8 cellular contexts compared by ENCODE assay signal in genomic region chr17:30824356-30825145, GRCh38. TPM values are rescaled to one million over a fixed set of nuclear protein-coding genes. Genes with fewer than 3 reads are reported as not detected.
DNase-seq lines count a peak whose midpoint lies in the region; ATAC-seq and TF ChIP-seq lines count a peak whose summit lies in the region.

TSS of gene CRLF3 (minus strand) at chr17:30824692. CDS start at chr17:30824651, 41 bp downstream.

- no TSS peak for BruUV-seq in Calu3 (replicated peaks; lab: Mats Ljungman, UMichigan)

- H3K36me3 ChIP-seq in HUES6 (ENCODE audit: control insufficient read depth, insufficient read depth, low read length), result no peaks in the 10 kb centered on the region
- H3K36me3 ChIP-seq in NT2/D1 (ENCODE audit: insufficient read depth, insufficient read length, low read length), result no peaks in the 10 kb centered on the region

- H3K4me1 ChIP-seq in HUES6 (ENCODE audit: control insufficient read depth, insufficient read depth, low read length), result peaks cover 11% of the 10 kb centered on the region; the same call in 1 of the 2 replicates
- H3K4me1 ChIP-seq in NT2/D1 (ENCODE audit: insufficient read depth, insufficient read length), result peaks cover 3% of the 10 kb centered on the region

- no peaks in the 10 kb centered on the region for H3K27me3 Mint-ChIP-seq in Calu3 (ENCODE audit: unreplicated experiment)
- no peaks in the 10 kb centered on the region for H3K27me3 Mint-ChIP-seq in mesothelial cell of epicardium (ENCODE audit: low read depth)

- in situ Hi-C loops in endometrial microvascular endothelial cells (cut with HindIII; ENCODE audit: inconsistent ontology term, low pct_unique_long_range_greater_than_20kb, low sequenced_read_pairs), result no loop called here

- H3K9ac ChIP-seq in HUES6 (ENCODE audit: low read length), result peak within 1 kb of the TSS; percentile 79
- H3K9ac ChIP-seq in NT2/D1 (ENCODE audit: insufficient read length, low read depth), result peak within 1 kb of the TSS; percentile 88

- H3K9me3 Mint-ChIP-seq in Calu3 (ENCODE audit: low read depth, unreplicated experiment), result no peaks in the 10 kb centered on the region
- H3K9me3 Mint-ChIP-seq in mesothelial cell of epicardium, result no peaks in the 10 kb centered on the region

- ATAC-seq in GM21390 (IDR thresholded peaks at IDR 0.05; ENCODE audit: unreplicated experiment), result peak; percentile 81

- peak; percentile 69 for TF ChIP-seq CTCF in Calu3 (IDR thresholded peaks at IDR 0.05; ENCODE audit: unreplicated experiment)
- TF ChIP-seq CTCF in mesothelial cell of epicardium (IDR thresholded peaks at IDR 0.05; ENCODE audit: unreplicated experiment), result peak; percentile 47

- H3K4me3 Mint-ChIP-seq in Calu3 (ENCODE audit: low read depth, unreplicated experiment), result peak within 1 kb of the TSS; percentile 81
- peak within 1 kb of the TSS; percentile 83 for H3K4me3 Mint-ChIP-seq in mesothelial cell of epicardium

- H3K27ac ChIP-seq in HUES6 (ENCODE audit: low read depth, low read length), result peak within 1 kb of the TSS; percentile 74

- H3K9me3 ChIP-seq in HUES6 (ENCODE audit: control insufficient read depth, insufficient read depth, low read depth, low read length) (no peaks in the 10 kb centered on the region), NT2/D1 (ENCODE audit: insufficient read depth, low read length) (no peaks in the 10 kb centered on the region)

- H3K36me3 Mint-ChIP-seq in Calu3 (ENCODE audit: insufficient read depth, unreplicated experiment) (peaks cover 14% of the 10 kb centered on the region), mesothelial cell of epicardium (no peaks in the 10 kb centered on the region)

- DNase-seq in Calu3, result peak; percentile 94
- DNase-seq in NT2/D1 (ENCODE audit: low read depth, low spot score), result peak; percentile 81
- DNase-seq in activated CD8-positive, alpha-beta memory T cell treated with anti-CD3 and anti-CD28 coated beads, Interleukin-2, amount 50 U/mL, for 1 hour (ENCODE audit: extremely low read depth), result peak; percentile 61
- DNase-seq in mesothelial cell of epicardium (ENCODE audit: low spot score in 2 of 2, unreplicated experiment in 2 of 2), result peak; percentile 85 to 89
- peak; percentile 74 to 81 for DNase-seq in stimulated activated CD8-positive, alpha-beta memory T cell treated with anti-CD3 and anti-CD28 coated beads, Interleukin-15, amount 100 ng/mL, for 4 hours (ENCODE audit: low read depth in 2 of 2)

- H3K4me1 Mint-ChIP-seq in Calu3 (ENCODE audit: low read depth, unreplicated experiment) (peaks cover 21% of the 10 kb centered on the region), mesothelial cell of epicardium (peaks cover 9% of the 10 kb centered on the region)

- H3K27me3 ChIP-seq in HUES6 (ENCODE audit: control insufficient read depth, insufficient read depth, low read length) (no peaks in the 10 kb centered on the region), NT2/D1 (ENCODE audit: insufficient read depth, insufficient read length) (no peaks in the 10 kb centered on the region)

- intact Hi-C loops in Calu3 (cut with micrococcal nuclease; ENCODE audit: unreplicated experiment), result no loop called here

- H3K4me3 ChIP-seq in HUES6 (ENCODE audit: low read depth, low read length) (peak within 1 kb of the TSS; percentile 79), NT2/D1 (ENCODE audit: insufficient read length, low read depth) (peak within 1 kb of the TSS; percentile 78)

- CTCF ChIA-PET in Calu3 (lab: Charles Lee), result interaction anchor here (0.9 kb wide), 1 partner anchor 480 kb away, joined by 3 read pairs; no protein-coding TSS in a partner anchor

- H3K27ac Mint-ChIP-seq in Calu3 (ENCODE audit: unreplicated experiment) (peak within 1 kb of the TSS; percentile 41), mesothelial cell of epicardium (peak within 1 kb of the TSS; percentile 74)

RNA-seq across cellular contexts. Expression of gene CRLF3, which starts in this region (rescaled TPM):
- total RNA-seq in Calu3 (2022), result 9.8 and 11.5 TPM in 2 replicates
- total RNA-seq in endometrial microvascular endothelial cells (ENCODE audit: inconsistent ontology term), result 23.1 TPM
- 6.7 to 8.0 TPM (median 7.6 TPM) in 3 replicates for total RNA-seq in mesothelial cell of epicardium

Comparison
In these comparisons a context has a peak if more than half of its experiments do, and no peak if none do; other contexts are left out.
1. Peak in every context shown above with its lines: DNase-seq, ATAC-seq, H3K4me3 ChIP-seq and H3K27ac ChIP-seq.